ENCODE assay signal across 23 cellular contexts in the genomic region with DNA sequence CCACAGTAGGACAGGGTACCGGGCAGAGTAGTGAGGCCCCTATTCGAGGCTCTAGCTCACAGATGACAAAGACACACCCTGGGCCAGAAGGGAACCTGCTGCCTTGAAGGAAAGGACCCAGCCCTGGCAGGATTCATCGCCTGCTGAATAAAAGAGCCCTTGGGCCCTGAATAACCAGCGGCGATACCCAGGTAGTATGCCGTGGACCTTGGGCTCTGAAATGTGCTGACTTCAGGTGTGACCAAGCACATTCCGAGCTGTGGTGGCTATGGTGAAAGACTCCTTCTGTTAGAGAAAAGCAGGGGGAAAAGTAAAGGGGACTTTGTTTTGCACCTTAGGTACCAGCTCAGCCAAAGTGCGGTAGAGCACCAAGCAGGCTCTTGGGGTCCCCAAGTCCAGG. TPM values are rescaled to one million over a fixed set of nuclear protein-coding genes. Genes with fewer than 3 reads are reported as not detected.
DNase-seq lines count a peak whose midpoint lies in the region; ATAC-seq, FAIRE-seq and TF ChIP-seq lines count a peak whose summit lies in the region.
"Had no signal": no experiment of that assay in that cellular context is flagged by ENCODE, and none has a peak within 500 bp of the region (broad histone marks: within the 10 kb centered on the region; RNA-seq: fewer than 3 reads in every experiment).

No MANE protein-coding gene starts in this region.

- no peak for TF ChIP-seq POLR2A in H1 (IDR thresholded peaks at IDR 0.05; ENCODE audit: control extremely low read depth in 1 of 2, low read depth in 2 of 2, low read length in 2 of 2)
- no peak for TF ChIP-seq POLR2A in gastrocnemius medialis (IDR thresholded peaks at IDR 0.05)

- H3K14ac ChIP-seq in H1 (ENCODE audit: insufficient read length): no peak overlapping the region

- H2AK5ac ChIP-seq in H1 (ENCODE audit: low read depth, low read length): no peak overlapping the region

- H3K18ac ChIP-seq in H1 (ENCODE audit: extremely low read depth, low read length): no peak overlapping the region; the same call in 1 of the 2 replicates

- H3K27ac ChIP-seq in AG04450 (ENCODE audit: low read depth, low read length) (peak overlapping the region; percentile 68), H1 (ENCODE audit: low read depth, low read length) (no peak overlapping the region), parathyroid adenoma (peak overlapping the region; percentile 74), gastrocnemius medialis (peak overlapping the region; percentile 21 to 98 (median 53))
- H3K27ac ChIP-seq: 22Rv1 had no signal

- H4K91ac ChIP-seq in H1 (replicated peaks; ENCODE audit: insufficient read length, low read length): no peak overlapping the region

- no peak overlapping the region for H2BK20ac ChIP-seq in H1 (ENCODE audit: low read length)

- H3K36me3 ChIP-seq in H1 (ENCODE audit: control insufficient read depth in 2 of 4, insufficient read depth in 4 of 4, low read length in 3 of 4) (peaks cover 0 to 48% (median 9%) of the 10 kb centered on the region in 4 experiments; a peak in 3 of 8 replicates), parathyroid adenoma (ENCODE audit: control insufficient read depth, insufficient read depth, low read length) (no peaks in the 10 kb centered on the region), gastrocnemius medialis (no peaks in the 10 kb centered on the region), BE2C (no peaks in the 10 kb centered on the region; the same call in 1 of the 2 replicates)

- POLR2A ChIA-PET in AG04450 (lab: Yijun Ruan, JAX): no interaction called here
- POLR2A ChIA-PET in H1 (lab: Charles Lee; ENCODE audit: partially characterized antibody): no interaction called here

- no peak overlapping the region for H3K4me2 ChIP-seq in H1 (ENCODE audit: insufficient read depth in 1 of 2, low read depth in 2 of 2, low read length in 2 of 2)
- no peak overlapping the region for H3K4me2 ChIP-seq in parathyroid adenoma (ENCODE audit: low read length)

- H3K79me2 ChIP-seq in H1 (ENCODE audit: control insufficient read depth in 1 of 2, insufficient read depth in 2 of 2, low read length in 2 of 2) (peaks cover 5 to 98% of the 10 kb centered on the region in 2 experiments; a peak in 3 of 4 replicates), parathyroid adenoma (peaks cover 7% of the 10 kb centered on the region)

- TF ChIP-seq RAD21 in H1 (IDR thresholded peaks at IDR 0.05 in 1 of 2, conservative IDR thresholded peaks at IDR 0.05 in 1 of 2; ENCODE audit: low read depth in 2 of 2, low read length in 2 of 2): no peak

- H3K23ac ChIP-seq in H1 (ENCODE audit: insufficient read length): no peak overlapping the region

- no peak overlapping the region for H2BK15ac ChIP-seq in H1 (ENCODE audit: low read length)

- no peaks in the 10 kb centered on the region for H3K4me1 Mint-ChIP-seq in glutamatergic neuron (ENCODE audit: low read depth, unreplicated experiment)

- H3K4me3 Mint-ChIP-seq in glutamatergic neuron (ENCODE audit: unreplicated experiment): no peak overlapping the region
- H3K4me3 Mint-ChIP-seq: CD4-positive, alpha-beta memory T cell had no signal

- H4K8ac ChIP-seq in H1 (ENCODE audit: extremely low read depth, insufficient read depth, low read length): no peak overlapping the region

- H3K9ac ChIP-seq in H1 (replicated peaks in 1 of 4; ENCODE audit: extremely low read depth in 1 of 4, low read depth in 3 of 4, low read length in 3 of 4): no peak overlapping the region
- H3K9ac ChIP-seq in parathyroid adenoma: no peak overlapping the region

- H3K36me3 Mint-ChIP-seq in glutamatergic neuron (ENCODE audit: unreplicated experiment): no peaks in the 10 kb centered on the region

- FAIRE-seq in H1 (lab: Jason Lieb, UNC): no peak
- FAIRE-seq: A204.1, GM12891, GM18507 had no signal

- H3K4ac ChIP-seq in H1 (replicated peaks; ENCODE audit: insufficient read length, low read depth, low read length): no peak overlapping the region

- no peaks in the 10 kb centered on the region for H3K79me1 ChIP-seq in H1 (ENCODE audit: low read depth, low read length)

- TF ChIP-seq CTCF in AG04450 (IDR thresholded peaks at IDR 0.05; ENCODE audit: low read depth, low read length) (no peak), H1 (IDR thresholded peaks at IDR 0.05; ENCODE audit: control extremely low read depth in 1 of 3, insufficient read depth in 1 of 3, low read depth in 1 of 3, low read length in 3 of 3) (no peak), parathyroid adenoma (IDR thresholded peaks at IDR 0.05) (no peak), gastrocnemius medialis (IDR thresholded peaks at IDR 0.05 in 4 of 5, conservative IDR thresholded peaks at IDR 0.05 in 1 of 5) (no peak), BE2C (IDR thresholded peaks at IDR 0.05; ENCODE audit: low read depth, low read length) (no peak), glutamatergic neuron (IDR thresholded peaks at IDR 0.05; ENCODE audit: partially characterized antibody, unreplicated experiment) (no peak)

- peaks cover 3 to 5% of the 10 kb centered on the region in 2 experiments for H4K20me1 ChIP-seq in H1 (replicated peaks in 1 of 2; ENCODE audit: control insufficient read depth in 1 of 2, insufficient read depth in 2 of 2, low read length in 2 of 2)

- peak in 1 of 2 donors; percentile 72 for ATAC-seq in gastrocnemius medialis
- no peak for ATAC-seq in stimulated activated naive CD8-positive, alpha-beta T cell treated with anti-CD3 and anti-CD28 coated beads, Interleukin-15, Interleukin-2, amounts not matched to agents 100 U/mL and 50 U/mL, for 24 hours
- no peak for ATAC-seq in GM21717 (IDR thresholded peaks at IDR 0.05; ENCODE audit: unreplicated experiment)
- ATAC-seq: HCT116 had no signal

- intact Hi-C loops in gastrocnemius medialis (cut with DNase I; ENCODE audit: low total_unique reads): no loop called here

- no peaks in the 10 kb centered on the region for H3K9me3 ChIP-seq in AG04450 (ENCODE audit: control insufficient read depth, insufficient read depth, low read length)
- no peaks in the 10 kb centered on the region for H3K9me3 ChIP-seq in H1 (ENCODE audit: insufficient read depth in 2 of 2, low read depth in 1 of 2, low read length in 1 of 2)
- no peaks in the 10 kb centered on the region for H3K9me3 ChIP-seq in parathyroid adenoma (ENCODE audit: control insufficient read depth, low read length)
- no peaks in the 10 kb centered on the region for H3K9me3 ChIP-seq in gastrocnemius medialis
- H3K9me3 ChIP-seq in BE2C: no peaks in the 10 kb centered on the region

- no peak overlapping the region for H2AFZ ChIP-seq in H1 (ENCODE audit: low read length)
- no peak overlapping the region for H2AFZ ChIP-seq in parathyroid adenoma

- CTCF ChIA-PET in AG04450 (lab: Charles Lee): no interaction called here
- CTCF ChIA-PET in H1 (lab: Charles Lee; ENCODE audit: partially characterized antibody): interaction anchor here (0.6 to 1.1 kb wide), 2 partner anchors 73 to 570 kb away, joined by 3 to 4 read pairs; no protein-coding TSS in a partner anchor

- no peak for TF ChIP-seq EP300 in H1 (IDR thresholded peaks at IDR 0.05; ENCODE audit: borderline replicate concordance in 1 of 2, low read depth in 2 of 2, low read length in 2 of 2)

- H3K4me3 ChIP-seq in AG04450 (ENCODE audit: low read depth, low read length) (no peak overlapping the region), H1 (ENCODE audit: extremely low read depth in 1 of 4, insufficient read depth in 2 of 4, low read depth in 3 of 4, low read length in 4 of 4) (no peak overlapping the region), parathyroid adenoma (ENCODE audit: low read depth, low read length) (no peak overlapping the region), gastrocnemius medialis (no peak overlapping the region), BE2C (ENCODE audit: low read depth, low read length) (no peak overlapping the region)

- no peak overlapping the region for H4K5ac ChIP-seq in H1 (ENCODE audit: insufficient read length, low read depth, low read length)

- no peak overlapping the region for H2BK120ac ChIP-seq in H1 (replicated peaks; ENCODE audit: low read depth, low read length)

- no peak overlapping the region for H2BK5ac ChIP-seq in H1 (ENCODE audit: low read depth, low read length)

- in situ Hi-C loops in gastrocnemius medialis (cut with MboI; ENCODE audit: low sequenced_read_pairs in 4 of 4): no loop called here

- peaks cover 2% of the 10 kb centered on the region for H3K9me3 Mint-ChIP-seq in glutamatergic neuron (ENCODE audit: unreplicated experiment)
- H3K9me3 Mint-ChIP-seq: CD4-positive, alpha-beta memory T cell had no signal

- DNase-seq in AG04450 (ENCODE audit: low read depth, low spot score) (no peak), H1 (ENCODE audit: low read depth in 1 of 2, low spot score in 2 of 2) (no peak), gastrocnemius medialis (no peak), BE2C (no peak), glutamatergic neuron (no peak)
- DNase-seq in stimulated activated naive CD8-positive, alpha-beta T cell treated with anti-CD3 and anti-CD28 coated beads, Interleukin-15, Interleukin-2, amounts not matched to agents 100 U/mL and 50 U/mL, for 24 hours: no peak
- DNase-seq: AML-193; C1 segment of cervical spinal cord; Calu3; CD4-positive, alpha-beta memory T cell; COR-L47; DMS53; DMS79 treated with DMSO at 0.1 percent for 48 hours; GF-D8; GOT3; H7 had no signal

- H2BK12ac ChIP-seq in H1 (ENCODE audit: low read depth, low read length): no peak overlapping the region

- no peak overlapping the region for H3K27ac Mint-ChIP-seq in glutamatergic neuron (ENCODE audit: unreplicated experiment)

- H3K56ac ChIP-seq in H1 (replicated peaks; ENCODE audit: insufficient read length, low read depth, low read length): no peak overlapping the region

- H3K27me3 ChIP-seq in AG04450 (ENCODE audit: control insufficient read depth, insufficient read depth, low read length) (no peaks in the 10 kb centered on the region), H1 (replicated peaks in 1 of 4; ENCODE audit: control insufficient read depth in 3 of 4, extremely low read depth in 1 of 4, insufficient read depth in 3 of 4, low read length in 3 of 4) (no peaks in the 10 kb centered on the region), parathyroid adenoma (ENCODE audit: control insufficient read depth, insufficient read depth, low read length) (no peaks in the 10 kb centered on the region), gastrocnemius medialis (no peaks in the 10 kb centered on the region), BE2C (no peaks in the 10 kb centered on the region)

- no peaks in the 10 kb centered on the region for H3K23me2 ChIP-seq in H1 (ENCODE audit: low read depth, low read length)

- WGBS in H1 (ENCODE audit: extremely low coverage in 1 of 2, insufficient coverage in 1 of 2, insufficient read length in 1 of 2, insufficient replicate concordance in 2 of 2, low coverage in 1 of 2, low lambda C conversion rate in 2 of 2, missing lambda C conversion rate in 1 of 2), 2 experiments: 95% methylated on average over 8 of the region's 8 CpGs; no CpG with 5 or more reads in 1 of the 2 experiments

- no peaks in the 10 kb centered on the region for H3K27me3 Mint-ChIP-seq in glutamatergic neuron (ENCODE audit: unreplicated experiment)
- H3K27me3 Mint-ChIP-seq: CD4-positive, alpha-beta memory T cell had no signal

- no peaks in the 10 kb centered on the region for H3K4me1 ChIP-seq in H1 (replicated peaks in 1 of 4; ENCODE audit: control insufficient read depth in 3 of 4, insufficient read depth in 4 of 4, low read length in 3 of 4)
- peaks cover 9% of the 10 kb centered on the region for H3K4me1 ChIP-seq in parathyroid adenoma
- H3K4me1 ChIP-seq in gastrocnemius medialis: peaks cover 16 to 24% of the 10 kb centered on the region in 2 donors
- H3K4me1 ChIP-seq in BE2C: no peaks in the 10 kb centered on the region

RNA-seq across cellular contexts. Expression of a gene that starts 14.5 kb away (rescaled TPM):
- polyA plus RNA-seq in AG04450 (2011; rRNA removed) (52.8 and 53.3 TPM in 2 replicates), H1 (2011; rRNA removed) (73.0 and 79.7 TPM in 2 replicates)
- polyA minus RNA-seq in AG04450 (2011; rRNA and poly(A)+ RNA removed): 61.8 and 76.4 TPM in 2 replicates
- total RNA-seq in H1 (2021; fragmentation: NEBNext Ultra II Directional; extraction: Animal tissue kit (Norgen Biotek cat#: 25700)): 117 and 122 TPM in 2 replicates
- polyA plus RNA-seq in H1 (2011; cell fraction: cytosol; rRNA removed): 73.3 TPM
- 190 TPM for polyA plus RNA-seq in H1 (2011; cell fraction: nucleus; rRNA removed)
- polyA plus RNA-seq in H1 (2012, experiment 1 of 2): 62.3 to 102 TPM (median 78.1 TPM) in 4 replicates
- 5.8 TPM for polyA plus RNA-seq in H1 (2012, experiment 2 of 2)
- 51.2 TPM for polyA plus RNA-seq in H1 (2013, experiment 1 of 2)
- polyA plus RNA-seq in H1 (2013, experiment 2 of 2): 47.1 TPM
- polyA minus RNA-seq in H1 (2011; rRNA and poly(A)+ RNA removed): 129 and 130 TPM in 2 replicates
- 104 TPM for polyA minus RNA-seq in H1 (2011; cell fraction: cytosol; rRNA and poly(A)+ RNA removed)
- polyA minus RNA-seq in H1 (2011; cell fraction: nucleus; rRNA and poly(A)+ RNA removed): 247 TPM
- total RNA-seq in gastrocnemius medialis (10 to 100 TPM; 19.8 to 27.0 (median 24.0) TPM), glutamatergic neuron (ENCODE audit: unreplicated experiment) (59.8 TPM)
- 37.8 TPM for polyA plus RNA-seq in BE2C (2012; ENCODE audit: insufficient read depth, insufficient read length, low read depth)
